8 cellular contexts compared by ENCODE assay signal in genomic region chr9:11206-11605, GRCh38. TPM values are rescaled to one million over a fixed set of nuclear protein-coding genes. Genes with fewer than 3 reads are reported as not detected.
DNase-seq lines count a peak whose midpoint lies in the region; ATAC-seq, FAIRE-seq and TF ChIP-seq lines count a peak whose summit lies in the region.
"Not testable (repeated sequence)": the region's sequence is repeated elsewhere in the genome, so short reads cannot be mapped to it uniquely, and the experiment has no call there.

No MANE protein-coding gene starts in this region.

- TF ChIP-seq POLR2A in HepG2 (IDR thresholded peaks at IDR 0.05; ENCODE audit: insufficient read depth in 1 of 2, low read depth in 2 of 2, low read length in 2 of 2): not testable (repeated sequence)

- H3K4me3 Mint-ChIP-seq in activated T-helper 2 cell treated with anti-CD3 and anti-CD28 coated beads, Interferon-gamma antibody, Interleukin-2, Interleukin-4, amounts not matched to agents 10 μg/mL and 5 μg/mL and 100 μg/mL, durations not matched to agents 14 hours and 24 hours and 36 hours (ENCODE audit: low read depth): not testable (repeated sequence)

- not testable (repeated sequence) for H3K36me3 Mint-ChIP-seq in activated T-helper 2 cell treated with anti-CD3 and anti-CD28 coated beads, Interferon-gamma antibody, Interleukin-2, Interleukin-4, amounts not matched to agents 10 μg/mL and 5 μg/mL and 100 μg/mL, durations not matched to agents 14 hours and 24 hours and 36 hours (ENCODE audit: low read depth)

- H3K9ac ChIP-seq in HepG2 (ENCODE audit: insufficient read depth, low read depth, low read length); smooth muscle cell (ENCODE audit: low read depth): not testable (repeated sequence)

- in situ Hi-C loops in HepG2 (cut with HindIII; ENCODE audit: extremely low pct_ligation_motif_present, low pct_unique_long_range_greater_than_20kb): not testable (repeated sequence)

- not testable (repeated sequence) for H3K27ac Mint-ChIP-seq in activated T-helper 2 cell treated with anti-CD3 and anti-CD28 coated beads, Interferon-gamma antibody, Interleukin-2, Interleukin-4, amounts not matched to agents 10 μg/mL and 5 μg/mL and 100 μg/mL, durations not matched to agents 14 hours and 24 hours and 36 hours

- not testable (repeated sequence) for H3K36me3 ChIP-seq in HepG2 (replicated peaks in 1 of 2; ENCODE audit: control insufficient read depth in 1 of 2, insufficient read depth in 2 of 2, low read length in 2 of 2); smooth muscle cell (ENCODE audit: low read depth)

- not testable (repeated sequence) for H4K20me1 ChIP-seq in HepG2 (ENCODE audit: insufficient read depth, low read length); smooth muscle cell (ENCODE audit: low read depth)

- not testable (repeated sequence) for H2AFZ ChIP-seq in HepG2 (ENCODE audit: low read length); smooth muscle cell (ENCODE audit: low read depth)

- not testable (repeated sequence) for FAIRE-seq in HepG2 (lab: Jason Lieb, UNC)

- H3K4me1 ChIP-seq in HepG2 (ENCODE audit: insufficient read depth, low read length); smooth muscle cell (ENCODE audit: low read depth): not testable (repeated sequence)

- H3K4me3 ChIP-seq in HepG2 (replicated peaks in 1 of 3; ENCODE audit: insufficient read depth in 1 of 3, low read depth in 2 of 3, low read length in 3 of 3); smooth muscle cell: not testable (repeated sequence)

- H3K9me3 Mint-ChIP-seq in activated T-helper 2 cell treated with anti-CD3 and anti-CD28 coated beads, Interferon-gamma antibody, Interleukin-2, Interleukin-4, amounts not matched to agents 10 μg/mL and 5 μg/mL and 100 μg/mL, durations not matched to agents 14 hours and 24 hours and 36 hours: not testable (repeated sequence)

- H3K4me2 ChIP-seq in HepG2 (ENCODE audit: low read depth, low read length); smooth muscle cell: not testable (repeated sequence)

- H3K4me1 Mint-ChIP-seq in activated T-helper 2 cell treated with anti-CD3 and anti-CD28 coated beads, Interferon-gamma antibody, Interleukin-2, Interleukin-4, amounts not matched to agents 10 μg/mL and 5 μg/mL and 100 μg/mL, durations not matched to agents 14 hours and 24 hours and 36 hours (ENCODE audit: low read depth): not testable (repeated sequence)

- intact Hi-C loops in activated T-helper 2 cell treated with anti-CD3 and anti-CD28 coated beads, Interferon-gamma antibody, Interleukin-2, Interleukin-4, amounts not matched to agents 10 μg/mL and 5 μg/mL and 100 μg/mL, durations not matched to agents 14 hours and 24 hours and 36 hours (cut with micrococcal nuclease); HepG2 (cut with micrococcal nuclease; ENCODE audit: unreplicated experiment): not testable (repeated sequence)

- TF ChIP-seq EP300 in HepG2 (IDR thresholded peaks at IDR 0.05; ENCODE audit: low read depth in 2 of 2, low read length in 2 of 2); HepG2 (CRISPR knock-in tag; IDR thresholded peaks at IDR 0.05; ENCODE audit: borderline replicate concordance): not testable (repeated sequence)

- CTCF ChIA-PET in HepG2 (lab: Yijun Ruan, JAX; ENCODE audit: low intra/inter-chr PET ratio, low total read pairs): not testable (repeated sequence)

- H3K9me3 ChIP-seq in HepG2 (ENCODE audit: low read length); smooth muscle cell (replicated peaks; ENCODE audit: low read depth): not testable (repeated sequence)

- not testable (repeated sequence) for ATAC-seq in HepG2

- not testable (repeated sequence) for H3F3A ChIP-seq in smooth muscle cell (ENCODE audit: low read depth)

- not testable (repeated sequence) for TF ChIP-seq RAD21 in HepG2 (CRISPR knock-in tag; IDR thresholded peaks at IDR 0.05)

- not testable (repeated sequence) for H3K27me3 Mint-ChIP-seq in activated T-helper 2 cell treated with anti-CD3 and anti-CD28 coated beads, Interferon-gamma antibody, Interleukin-2, Interleukin-4, amounts not matched to agents 10 μg/mL and 5 μg/mL and 100 μg/mL, durations not matched to agents 14 hours and 24 hours and 36 hours (ENCODE audit: low read depth)

- POLR2A ChIA-PET in HepG2 (lab: Yijun Ruan, JAX): not testable (repeated sequence)

- 16% methylated on average over 10 of the region's 26 CpGs for WGBS in HepG2 (ENCODE audit: low lambda C conversion rate)
- WGBS in smooth muscle cell (ENCODE audit: low lambda C conversion rate): 66% methylated on average over 16 of the region's 26 CpGs

- not testable (repeated sequence) for BruUV-seq in HepG2 (replicated peaks; lab: Mats Ljungman, UMichigan)

- not testable (repeated sequence) for H3K27me3 ChIP-seq in HepG2 (ENCODE audit: control insufficient read depth in 1 of 2, insufficient read depth in 2 of 2, low read length in 2 of 2); smooth muscle cell (ENCODE audit: low read depth)

- H3K27ac ChIP-seq in C4-2B; HepG2 (ENCODE audit: extremely low read length, insufficient read depth, low read length); smooth muscle cell (ENCODE audit: low read depth): not testable (repeated sequence)

- not testable (repeated sequence) for H3K79me2 ChIP-seq in HepG2 (ENCODE audit: insufficient read depth, low read length); smooth muscle cell (ENCODE audit: low read depth)

- TF ChIP-seq CTCF in C4-2B (conservative IDR thresholded peaks at IDR 0.05) (peak; percentile 48), LNCAP (IDR thresholded peaks at IDR 0.05) (peak; percentile 35; the same call in 1 of the 2 replicates), HepG2 (CRISPR knock-in tag; IDR thresholded peaks at IDR 0.05) (peak; percentile 77), smooth muscle cell (IDR thresholded peaks at IDR 0.05; ENCODE audit: borderline replicate concordance, insufficient read depth, poor library complexity, severe bottlenecking) (peak; percentile 62)

- DNase-seq in activated CD4-positive, alpha-beta T cell treated with anti-CD3 and anti-CD28 coated beads for 4 hours: peak; percentile 50 to 58
- peak; percentile 74 for DNase-seq in activated T-helper 2 cell treated with anti-CD3 and anti-CD28 coated beads, Interferon-gamma antibody, Interleukin-2, Interleukin-4, amounts not matched to agents 10 μg/mL and 5 μg/mL and 100 μg/mL, durations not matched to agents 14 hours and 24 hours and 36 hours (ENCODE audit: low spot score)
- peak; percentile 42 for DNase-seq in effector CD4-positive, alpha-beta T cell
- DNase-seq in HepG2 (ENCODE audit: low spot score); smooth muscle cell (lab: John Stamatoyannopoulos, UW; ENCODE audit: unreplicated experiment): not testable (repeated sequence)
- peak; percentile 44 for DNase-seq in stimulated activated CD8-positive, alpha-beta memory T cell treated with anti-CD3 and anti-CD28 coated beads, Interleukin-7, amount 100 ng/mL, for 24 hours (ENCODE audit: low read depth)

TF ChIP-seq in HepG2, 621 proteins besides CTCF, POLR2A, EP300 and RAD21 (continues in another document):
- TF ChIP-seq, protein P1, sequence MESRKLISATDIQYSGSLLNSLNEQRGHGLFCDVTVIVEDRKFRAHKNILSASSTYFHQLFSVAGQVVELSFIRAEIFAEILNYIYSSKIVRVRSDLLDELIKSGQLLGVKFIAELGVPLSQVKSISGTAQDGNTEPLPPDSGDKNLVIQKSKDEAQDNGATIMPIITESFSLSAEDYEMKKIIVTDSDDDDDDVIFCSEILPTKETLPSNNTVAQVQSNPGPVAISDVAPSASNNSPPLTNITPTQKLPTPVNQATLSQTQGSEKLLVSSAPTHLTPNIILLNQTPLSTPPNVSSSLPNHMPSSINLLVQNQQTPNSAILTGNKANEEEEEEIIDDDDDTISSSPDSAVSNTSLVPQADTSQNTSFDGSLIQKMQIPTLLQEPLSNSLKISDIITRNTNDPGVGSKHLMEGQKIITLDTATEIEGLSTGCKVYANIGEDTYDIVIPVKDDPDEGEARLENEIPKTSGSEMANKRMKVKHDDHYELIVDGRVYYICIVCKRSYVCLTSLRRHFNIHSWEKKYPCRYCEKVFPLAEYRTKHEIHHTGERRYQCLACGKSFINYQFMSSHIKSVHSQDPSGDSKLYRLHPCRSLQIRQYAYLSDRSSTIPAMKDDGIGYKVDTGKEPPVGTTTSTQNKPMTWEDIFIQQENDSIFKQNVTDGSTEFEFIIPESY (CRISPR knock-in tag; IDR thresholded peaks at IDR 0.05): peak; percentile 95
- TF ChIP-seq HOXA3 (CRISPR knock-in tag; IDR thresholded peaks at IDR 0.05): peak; percentile 50; the same call in 1 of the 2 replicates

RNA-seq across cellular contexts. Expression of gene WASHC1, which starts 18.1 kb away (rescaled TPM):
- 17.8 and 20.5 TPM in 2 replicates for total RNA-seq in activated T-helper 2 cell treated with anti-CD3 and anti-CD28 coated beads, Interferon-gamma antibody, Interleukin-2, Interleukin-4, amounts not matched to agents 10 μg/mL and 5 μg/mL and 100 μg/mL, durations not matched to agents 14 hours and 24 hours and 36 hours
- 6.9 and 10.9 TPM in 2 replicates for total RNA-seq in HepG2 (2016; rRNA removed; fragmentation: Illumina TruSeq; extraction: Trizol)
- 3.2 and 3.8 TPM in 2 replicates for total RNA-seq in HepG2 (2016; cell fraction: cytosol; rRNA removed; fragmentation: Illumina TruSeq; extraction: Trizol; ENCODE audit: low read depth)
- 7.3 and 10.6 TPM in 2 replicates for total RNA-seq in HepG2 (2016; cell fraction: insoluble cytoplasmic fraction; rRNA removed; fragmentation: Illumina TruSeq; extraction: Trizol)
- total RNA-seq in HepG2 (2016; cell fraction: membrane; rRNA removed; fragmentation: Illumina TruSeq; extraction: Trizol): 4.5 TPM in 2 replicates
- total RNA-seq in HepG2 (2016; cell fraction: nucleus; rRNA removed; fragmentation: Illumina TruSeq; extraction: Trizol): 5.7 TPM in 2 replicates
- 13.0 and 15.0 TPM in 2 replicates for polyA plus RNA-seq in HepG2 (2011; rRNA removed)
- polyA plus RNA-seq in HepG2 (2011; cell fraction: cytosol; rRNA removed): 4.0 and 5.6 TPM in 2 replicates
- polyA plus RNA-seq in HepG2 (2011; cell fraction: nucleus; rRNA removed): 28.7 and 31.9 TPM in 2 replicates
- 5.2 and 9.0 TPM in 2 replicates for polyA plus RNA-seq in HepG2 (2012)
- polyA plus RNA-seq in HepG2 (2016; cell fraction: cytosol; fragmentation: Illumina TruSeq; extraction: Trizol; ENCODE audit: low read depth): 2.9 TPM in 2 replicates
- 6.5 and 7.8 TPM in 2 replicates for polyA plus RNA-seq in HepG2 (2016; cell fraction: insoluble cytoplasmic fraction; fragmentation: Illumina TruSeq; extraction: Trizol; ENCODE audit: low read depth)
- polyA plus RNA-seq in HepG2 (2016; cell fraction: membrane; fragmentation: Illumina TruSeq; extraction: Trizol; ENCODE audit: low read depth): 3.9 and 4.2 TPM in 2 replicates
- polyA plus RNA-seq in HepG2 (2016; cell fraction: nucleus; fragmentation: Illumina TruSeq; extraction: Trizol; ENCODE audit: insufficient read depth, low read depth): 13.9 and 18.3 TPM in 2 replicates
- 3.7 and 9.2 TPM in 2 replicates for polyA minus RNA-seq in HepG2 (2011; rRNA and poly(A)+ RNA removed; ENCODE audit: low replicate concordance)
- polyA minus RNA-seq in HepG2 (2011; cell fraction: cytosol; rRNA and poly(A)+ RNA removed): 2.3 and 2.9 TPM in 2 replicates
- polyA minus RNA-seq in HepG2 (2011; cell fraction: nucleus; rRNA and poly(A)+ RNA removed): 2.4 and 2.6 TPM in 2 replicates
- 4.0 and 4.7 TPM in 2 replicates for total RNA-seq in smooth muscle cell
- 9.9 and 10.0 TPM in 2 replicates for polyA plus RNA-seq in smooth muscle cell
